Comparison of ENCODE assay signal across 23 cellular contexts in genomic region chr2:101617786-101618185, GRCh38.
DNase-seq lines count a peak whose midpoint lies in the region; ATAC-seq and TF ChIP-seq lines count a peak whose summit lies in the region.
"Had no signal": no experiment of that assay in that cellular context is flagged by ENCODE, and none has a peak within 500 bp of the region (broad histone marks: within the 10 kb centered on the region; RNA-seq: fewer than 3 reads in every experiment).

No MANE protein-coding gene starts in this region.

- in situ Hi-C loops in astrocyte of the cerebellum (cut with HindIII; ENCODE audit: low sequenced_read_pairs) = no loop called here

- H3K36me3 ChIP-seq in MG63 = no peaks in the 10 kb centered on the region
- H3K36me3 ChIP-seq: thoracic aorta had no signal

- H3K27me3 ChIP-seq in MG63 = no peaks in the 10 kb centered on the region
- H3K27me3 ChIP-seq: dorsolateral prefrontal cortex had no signal

- ATAC-seq in GM19023 (IDR thresholded peaks at IDR 0.05; ENCODE audit: unreplicated experiment) = no peak
- ATAC-seq: left colon; stimulated activated naive CD8-positive, alpha-beta T cell treated with anti-CD3 and anti-CD28 coated beads, Interleukin-15, Interleukin-2, amounts not matched to agents 100 U/mL and 50 U/mL, for 24 hours had no signal

- peak; percentile 53 for DNase-seq in Jurkat, Clone E6-1 (ENCODE audit: low read depth, low spot score)
- DNase-seq in astrocyte of the cerebellum (ENCODE audit: low read depth) = peak; percentile 19
- peak; percentile 30 for DNase-seq in kidney tubule cell (ENCODE audit: low spot score)
- peak; percentile 7 for DNase-seq in smooth muscle cell of the brain vasculature (ENCODE audit: low read depth, low spot score)
- no peak for DNase-seq in MG63
- no peak for DNase-seq in NCI-H446 treated with DMSO at 0.1 percent for 48 hours (lab: John Stamatoyannopoulos, UW)
- DNase-seq: activated CD4-positive, alpha-beta T cell treated with anti-CD3 and anti-CD28 coated beads, Interleukin-2, amount 50 U/mL, for 4 hours; activated naive CD4-positive, alpha-beta T cell treated with anti-CD3 and anti-CD28 coated beads, Interleukin-2, amount 50 U/mL, for 16 hours; CD4-positive, alpha-beta memory T cell; central memory CD4-positive, alpha-beta T cell; dorsolateral prefrontal cortex; H9; Kasumi-1; left colon; NCI-H1694; NCI-H2171; NCI-H526 treated with DMSO at 0.1 percent for 48 hours; stimulated activated CD4-positive, alpha-beta T cell treated with anti-CD3 and anti-CD28 coated beads, Interleukin-12 subunit alpha, Interleukin-12 subunit beta, amount 100 ng/mL, for 4 hours; stimulated activated CD4-positive, alpha-beta T cell treated with anti-CD3 and anti-CD28 coated beads, Interleukin-4, amount 100 ng/mL, for 24 hours; stimulated activated naive CD8-positive, alpha-beta T cell treated with anti-CD3 and anti-CD28 coated beads, Interleukin-15, Interleukin-2, amounts not matched to agents 100 U/mL and 50 U/mL, for 24 hours; T-helper 9 cell had no signal

- H3K4me3 ChIP-seq in Jurkat, Clone E6-1 (ENCODE audit: low read length) = no peak overlapping the region
- no peak overlapping the region for H3K4me3 ChIP-seq in astrocyte of the cerebellum (ENCODE audit: low read depth, low read length)
- H3K4me3 ChIP-seq in MG63 = no peak overlapping the region
- H3K4me3 ChIP-seq: thoracic aorta had no signal

- H3K9me3 ChIP-seq in MG63 = no peaks in the 10 kb centered on the region
- H3K9me3 ChIP-seq: thoracic aorta had no signal

- no peak for TF ChIP-seq CTCF in astrocyte of the cerebellum (IDR thresholded peaks at IDR 0.05; ENCODE audit: low read depth, low read length, missing control alignments)

Comparison
In these comparisons a context has a peak if more than half of its experiments do, and no peak if none do; other contexts are left out.
1. DNase-seq: peak in Jurkat, Clone E6-1 (single experiment), astrocyte of the cerebellum (single experiment), kidney tubule cell (single experiment) and smooth muscle cell of the brain vasculature (single experiment); none in MG63 (single experiment) and NCI-H446 treated with DMSO at 0.1 percent for 48 hours (single experiment).